Comparison of ENCODE assay signal across 1 cellular context in genomic region chr17:80426671-80427326, GRCh38.
TF ChIP-seq lines count a peak whose summit lies in the region.

No MANE protein-coding gene starts in this region.

TF ChIP-seq in HepG2, 621 proteins besides CTCF, POLR2A, EP300 and RAD21 (continued from another document and continues in another):
- TF ChIP-seq, protein P1, sequence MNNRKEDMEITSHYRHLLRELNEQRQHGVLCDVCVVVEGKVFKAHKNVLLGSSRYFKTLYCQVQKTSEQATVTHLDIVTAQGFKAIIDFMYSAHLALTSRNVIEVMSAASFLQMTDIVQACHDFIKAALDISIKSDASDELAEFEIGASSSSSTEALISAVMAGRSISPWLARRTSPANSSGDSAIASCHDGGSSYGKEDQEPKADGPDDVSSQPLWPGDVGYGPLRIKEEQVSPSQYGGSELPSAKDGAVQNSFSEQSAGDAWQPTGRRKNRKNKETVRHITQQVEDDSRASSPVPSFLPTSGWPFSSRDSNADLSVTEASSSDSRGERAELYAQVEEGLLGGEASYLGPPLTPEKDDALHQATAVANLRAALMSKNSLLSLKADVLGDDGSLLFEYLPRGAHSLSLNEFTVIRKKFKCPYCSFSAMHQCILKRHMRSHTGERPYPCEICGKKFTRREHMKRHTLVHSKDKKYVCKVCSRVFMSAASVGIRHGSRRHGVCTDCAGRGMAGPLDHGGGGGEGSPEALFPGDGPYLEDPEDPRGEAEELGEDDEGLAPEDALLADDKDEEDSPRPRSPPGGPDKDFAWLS (CRISPR knock-in tag; IDR thresholded peaks at IDR 0.05; ENCODE audit: borderline replicate concordance) = no peak
- TF ChIP-seq ZFP62 (CRISPR knock-in tag; IDR thresholded peaks at IDR 0.05) (no peak), PCBP1 (IDR thresholded peaks at IDR 0.05; ENCODE audit: borderline replicate concordance, low read depth, low read length) (no peak), ZNF841 (CRISPR knock-in tag; IDR thresholded peaks at IDR 0.05; ENCODE audit: borderline replicate concordance) (no peak), ZNF577 (CRISPR knock-in tag; IDR thresholded peaks at IDR 0.05; ENCODE audit: borderline replicate concordance, low read depth) (no peak), MIER3 (CRISPR knock-in tag; IDR thresholded peaks at IDR 0.05; ENCODE audit: borderline replicate concordance) (no peak), ZNF20 (CRISPR knock-in tag; IDR thresholded peaks at IDR 0.05) (no peak), TBX3 (IDR thresholded peaks at IDR 0.05; ENCODE audit: borderline replicate concordance) (no peak), HMG20B (CRISPR knock-in tag; conservative IDR thresholded peaks at IDR 0.05) (no peak), ZNF605 (CRISPR knock-in tag; IDR thresholded peaks at IDR 0.05) (peak; percentile 45; the same call in 1 of the 2 replicates), HNF4G (IDR thresholded peaks at IDR 0.05; ENCODE audit: borderline replicate concordance, low read depth, low read length) (no peak), HNF4G (CRISPR knock-in tag; IDR thresholded peaks at IDR 0.05; ENCODE audit: borderline replicate concordance, low read depth) (no peak), TBX2 (CRISPR knock-in tag; IDR thresholded peaks at IDR 0.05; ENCODE audit: borderline replicate concordance) (no peak), ESRRA (CRISPR knock-in tag; IDR thresholded peaks at IDR 0.05; ENCODE audit: low read depth) (no peak), TFE3 (CRISPR knock-in tag; IDR thresholded peaks at IDR 0.05) (peak; percentile 43; the same call in 1 of the 2 replicates), U2AF1 (optimal IDR thresholded peaks at IDR 0.05; ENCODE audit: low read depth, low read length) (no peak), FOXK2 (IDR thresholded peaks at IDR 0.05) (no peak), ZBED4 (CRISPR knock-in tag; IDR thresholded peaks at IDR 0.05; ENCODE audit: borderline replicate concordance) (0 out of 2 replicates have a peak, but pooled peaks have one; percentile 37), ATF1 (CRISPR knock-in tag; IDR thresholded peaks at IDR 0.05) (no peak), ZNF83 (CRISPR knock-in tag; IDR thresholded peaks at IDR 0.05; ENCODE audit: borderline replicate concordance) (peak; percentile 56; the same call in 1 of the 2 replicates), FIP1L1 (IDR thresholded peaks at IDR 0.05; ENCODE audit: borderline replicate concordance, insufficient read depth, low read depth, low read length) (no peak), ZNF703 (CRISPR knock-in tag; IDR thresholded peaks at IDR 0.05; ENCODE audit: borderline replicate concordance) (no peak), ZNF597 (CRISPR knock-in tag; IDR thresholded peaks at IDR 0.05) (no peak), ZNF816 (CRISPR knock-in tag; IDR thresholded peaks at IDR 0.05; ENCODE audit: borderline replicate concordance) (no peak), ZNF513 (CRISPR knock-in tag; conservative IDR thresholded peaks at IDR 0.05) (no peak), FOXA3 (CRISPR knock-in tag; IDR thresholded peaks at IDR 0.05) (peak; percentile 15; the same call in 1 of the 2 replicates), YEATS2 (CRISPR knock-in tag; IDR thresholded peaks at IDR 0.05; ENCODE audit: borderline replicate concordance) (peak; percentile 31; the same call in 1 of the 2 replicates), CENPX (CRISPR knock-in tag; IDR thresholded peaks at IDR 0.05) (no peak), ZNF549 (CRISPR knock-in tag; IDR thresholded peaks at IDR 0.05) (no peak), AFF4 (CRISPR knock-in tag; IDR thresholded peaks at IDR 0.05) (no peak), PHB2 (IDR thresholded peaks at IDR 0.05; ENCODE audit: partially characterized antibody) (no peak)
- TF ChIP-seq, protein P2, sequence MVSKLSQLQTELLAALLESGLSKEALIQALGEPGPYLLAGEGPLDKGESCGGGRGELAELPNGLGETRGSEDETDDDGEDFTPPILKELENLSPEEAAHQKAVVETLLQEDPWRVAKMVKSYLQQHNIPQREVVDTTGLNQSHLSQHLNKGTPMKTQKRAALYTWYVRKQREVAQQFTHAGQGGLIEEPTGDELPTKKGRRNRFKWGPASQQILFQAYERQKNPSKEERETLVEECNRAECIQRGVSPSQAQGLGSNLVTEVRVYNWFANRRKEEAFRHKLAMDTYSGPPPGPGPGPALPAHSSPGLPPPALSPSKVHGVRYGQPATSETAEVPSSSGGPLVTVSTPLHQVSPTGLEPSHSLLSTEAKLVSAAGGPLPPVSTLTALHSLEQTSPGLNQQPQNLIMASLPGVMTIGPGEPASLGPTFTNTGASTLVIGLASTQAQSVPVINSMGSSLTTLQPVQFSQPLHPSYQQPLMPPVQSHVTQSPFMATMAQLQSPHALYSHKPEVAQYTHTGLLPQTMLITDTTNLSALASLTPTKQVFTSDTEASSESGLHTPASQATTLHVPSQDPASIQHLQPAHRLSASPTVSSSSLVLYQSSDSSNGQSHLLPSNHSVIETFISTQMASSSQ (IDR thresholded peaks at IDR 0.05; ENCODE audit: low read depth) = no peak
- TF ChIP-seq, protein P2 (CRISPR knock-in tag; IDR thresholded peaks at IDR 0.05; ENCODE audit: borderline replicate concordance) = no peak
- TF ChIP-seq, protein P3, sequence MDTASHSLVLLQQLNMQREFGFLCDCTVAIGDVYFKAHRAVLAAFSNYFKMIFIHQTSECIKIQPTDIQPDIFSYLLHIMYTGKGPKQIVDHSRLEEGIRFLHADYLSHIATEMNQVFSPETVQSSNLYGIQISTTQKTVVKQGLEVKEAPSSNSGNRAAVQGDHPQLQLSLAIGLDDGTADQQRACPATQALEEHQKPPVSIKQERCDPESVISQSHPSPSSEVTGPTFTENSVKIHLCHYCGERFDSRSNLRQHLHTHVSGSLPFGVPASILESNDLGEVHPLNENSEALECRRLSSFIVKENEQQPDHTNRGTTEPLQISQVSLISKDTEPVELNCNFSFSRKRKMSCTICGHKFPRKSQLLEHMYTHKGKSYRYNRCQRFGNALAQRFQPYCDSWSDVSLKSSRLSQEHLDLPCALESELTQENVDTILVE (CRISPR knock-in tag; IDR thresholded peaks at IDR 0.05) = peak; percentile 76; the same call in 1 of the 2 replicates
- TF ChIP-seq, protein P4, sequence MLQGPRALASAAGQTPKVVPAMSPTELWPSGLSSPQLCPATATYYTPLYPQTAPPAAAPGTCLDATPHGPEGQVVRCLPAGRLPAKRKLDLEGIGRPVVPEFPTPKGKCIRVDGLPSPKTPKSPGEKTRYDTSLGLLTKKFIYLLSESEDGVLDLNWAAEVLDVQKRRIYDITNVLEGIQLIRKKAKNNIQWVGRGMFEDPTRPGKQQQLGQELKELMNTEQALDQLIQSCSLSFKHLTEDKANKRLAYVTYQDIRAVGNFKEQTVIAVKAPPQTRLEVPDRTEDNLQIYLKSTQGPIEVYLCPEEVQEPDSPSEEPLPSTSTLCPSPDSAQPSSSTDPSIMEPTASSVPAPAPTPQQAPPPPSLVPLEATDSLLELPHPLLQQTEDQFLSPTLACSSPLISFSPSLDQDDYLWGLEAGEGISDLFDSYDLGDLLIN (CRISPR knock-in tag; IDR thresholded peaks at IDR 0.05; ENCODE audit: borderline replicate concordance) = no peak
